ENCODE assay signal across 8 cellular contexts in genomic region chr14:61342486-61342885, GRCh38. TPM values are rescaled to one million over a fixed set of nuclear protein-coding genes. Genes with fewer than 3 reads are reported as not detected.
DNase-seq lines count a peak whose midpoint lies in the region; ATAC-seq, FAIRE-seq and TF ChIP-seq lines count a peak whose summit lies in the region.

No MANE protein-coding gene starts in this region.

- no peaks in the 10 kb centered on the region for H3K4me1 ChIP-seq in mucosa of descending colon (ENCODE audit: low read depth)

- FAIRE-seq in RCC 7860 (lab: Jason Lieb, UNC) = no peak

- ATAC-seq in mucosa of descending colon (peak; percentile 64), HG02763 (IDR thresholded peaks at IDR 0.05; ENCODE audit: unreplicated experiment) (no peak), GM18909 (IDR thresholded peaks at IDR 0.05; ENCODE audit: poor library complexity, unreplicated experiment) (no peak)
- peak; percentile 79 to 80 for ATAC-seq in stimulated activated naive B cell treated with anti-CD40 and anti-IgM and Interleukin-4, amounts not matched to agents 10 μg/mL and 1 μg/mL and 100 μg/mL, for 72 hours (replicated peaks)

- intact Hi-C loops in mucosa of descending colon (cut with DNase I, micrococcal nuclease) = no loop called here

- no peaks in the 10 kb centered on the region for H3K9me3 ChIP-seq in mucosa of descending colon

- H3K36me3 ChIP-seq in mucosa of descending colon (ENCODE audit: low read depth) = no peaks in the 10 kb centered on the region

- no peak for TF ChIP-seq CTCF in mucosa of descending colon (IDR thresholded peaks at IDR 0.05)

- H3K4me1 Mint-ChIP-seq in stimulated activated naive B cell treated with anti-CD40 and anti-IgM and Interleukin-4, amounts not matched to agents 10 μg/mL and 1 μg/mL and 100 μg/mL, for 72 hours = peaks cover 16 to 40% of the 10 kb centered on the region in 2 donors

- H3K4me3 ChIP-seq in mucosa of descending colon = no peak overlapping the region

- no peaks in the 10 kb centered on the region for H3K36me3 Mint-ChIP-seq in stimulated activated naive B cell treated with anti-CD40 and anti-IgM and Interleukin-4, amounts not matched to agents 10 μg/mL and 1 μg/mL and 100 μg/mL, for 72 hours

- DNase-seq in NK-92 (lab: John Stamatoyannopoulos, UW; ENCODE audit: unreplicated experiment) (peak; percentile 27), mucosa of descending colon (peak in 2 of 3 donors; percentile 41 to 55), T1000 (lab: John Stamatoyannopoulos, UW) (no peak), RCC 7860 (ENCODE audit: low spot score) (no peak)
- peak; percentile 77 for DNase-seq in activated T-cell treated with anti-CD3 and anti-CD28 coated beads, Interleukin-2, amount 50 U/mL, for 1 hour
- DNase-seq in stimulated activated naive B cell treated with anti-CD40 and anti-IgM and Interleukin-4, amounts not matched to agents 10 μg/mL and 1 μg/mL and 100 μg/mL, for 72 hours = peak; percentile 17

- H3K9me3 Mint-ChIP-seq in stimulated activated naive B cell treated with anti-CD40 and anti-IgM and Interleukin-4, amounts not matched to agents 10 μg/mL and 1 μg/mL and 100 μg/mL, for 72 hours = no peaks in the 10 kb centered on the region

- no peak overlapping the region for H3K4me3 Mint-ChIP-seq in stimulated activated naive B cell treated with anti-CD40 and anti-IgM and Interleukin-4, amounts not matched to agents 10 μg/mL and 1 μg/mL and 100 μg/mL, for 72 hours

- H3K27ac Mint-ChIP-seq in stimulated activated naive B cell treated with anti-CD40 and anti-IgM and Interleukin-4, amounts not matched to agents 10 μg/mL and 1 μg/mL and 100 μg/mL, for 72 hours = no peak overlapping the region

- H3K27me3 Mint-ChIP-seq in stimulated activated naive B cell treated with anti-CD40 and anti-IgM and Interleukin-4, amounts not matched to agents 10 μg/mL and 1 μg/mL and 100 μg/mL, for 72 hours = peaks cover 0 to under 1% of the 10 kb centered on the region in 2 donors

RNA-seq across cellular contexts. Expression of gene PRKCH, which starts 21.1 kb away (rescaled TPM):
- 10 to 100 TPM; 12.3 to 15.4 (median 14.8) TPM for total RNA-seq in mucosa of descending colon

Comparison
In these comparisons a context has a peak if more than half of its experiments do, and no peak if none do; other contexts are left out.
1. DNase-seq: peak in NK-92 (single experiment), activated T-cell treated with anti-CD3 and anti-CD28 coated beads, Interleukin-2, amount 50 U/mL, for 1 hour (single experiment), mucosa of descending colon (2 of 3) and stimulated activated naive B cell treated with anti-CD40 and anti-IgM and Interleukin-4, amounts not matched to agents 10 μg/mL and 1 μg/mL and 100 μg/mL, for 72 hours (single experiment); none in T1000 (single experiment) and RCC 7860 (single experiment).
2. ATAC-seq: peak in mucosa of descending colon (single experiment) and stimulated activated naive B cell treated with anti-CD40 and anti-IgM and Interleukin-4, amounts not matched to agents 10 μg/mL and 1 μg/mL and 100 μg/mL, for 72 hours (2 of 2); none in HG02763 (single experiment) and GM18909 (single experiment).